In genomic region chr9:134687556-134687955, GRCh38 we compare ENCODE assay signal across 20 cellular contexts. TPM values are rescaled to one million over a fixed set of nuclear protein-coding genes. Genes with fewer than 3 reads are reported as not detected.
"Had no signal": no experiment of that assay in that cellular context is flagged by ENCODE, and none has a peak within 500 bp of the region (broad histone marks: within the 10 kb centered on the region; RNA-seq: fewer than 3 reads in every experiment).

No MANE protein-coding gene starts in this region.

- H3K27ac ChIP-seq: gastrocnemius medialis, neutrophil, ovary, skin epidermis, suprapubic skin, thyroid gland, upper lobe of left lung, uterus had no signal

- H3K36me3 ChIP-seq: gastrocnemius medialis, neutrophil, ovary, suprapubic skin, thyroid gland, upper lobe of left lung, uterus had no signal

- H3K36me3 Mint-ChIP-seq: naive thymus-derived CD8-positive, alpha-beta T cell had no signal

- H3K4me3 Mint-ChIP-seq: naive thymus-derived CD8-positive, alpha-beta T cell had no signal

- ATAC-seq: esophagus mucosa; gastrocnemius medialis; mucosa of descending colon; naive thymus-derived CD8-positive, alpha-beta T cell; sciatic nerve; stimulated activated naive CD8-positive, alpha-beta T cell treated with anti-CD3 and anti-CD28 coated beads, Interleukin-15, Interleukin-2, amounts not matched to agents 100 U/mL and 50 U/mL, for 24 hours had no signal

- H3K27ac Mint-ChIP-seq: naive thymus-derived CD8-positive, alpha-beta T cell; progenitor cell of endocrine pancreas had no signal

- H3K27me3 ChIP-seq: gastrocnemius medialis, ovary, suprapubic skin, thyroid gland, upper lobe of left lung, uterus had no signal

- H3K4me3 ChIP-seq: gastrocnemius medialis, mucosa of descending colon, ovary, skin epidermis, suprapubic skin, thyroid gland, upper lobe of left lung, uterus had no signal

- H3K27me3 Mint-ChIP-seq: progenitor cell of endocrine pancreas had no signal

- H3K9me3 ChIP-seq: gastrocnemius medialis, mucosa of descending colon, neutrophil, ovary, suprapubic skin, thyroid gland, upper lobe of left lung, uterus had no signal

- H3K4me1 ChIP-seq: gastrocnemius medialis, thyroid gland had no signal

- DNase-seq: central memory CD4-positive, alpha-beta T cell; effector memory CD4-positive, alpha-beta T cell; gastrocnemius medialis; islet precursor cell; mammary epithelial cell; stimulated activated CD4-positive, alpha-beta T cell treated with anti-CD3 and anti-CD28 coated beads, Interleukin-2, amount 100 ng/mL, for 48 hours; stimulated activated naive CD8-positive, alpha-beta T cell treated with anti-CD3 and anti-CD28 coated beads, Interleukin-15, Interleukin-2, amounts not matched to agents 100 U/mL and 50 U/mL, for 24 hours; thyroid gland; uterus had no signal

RNA-seq across cellular contexts. Expression of gene COL5A1, which starts 46.0 kb away (rescaled TPM):
- polyA plus RNA-seq: naive thymus-derived CD8-positive, alpha-beta T cell; neural cell had no signal
